In genomic region chr19:50005428-50005827, GRCh38 we compare ENCODE assay signal across 1 cellular context.
TF ChIP-seq lines count a peak whose summit lies in the region.

No MANE protein-coding gene starts in this region.

TF ChIP-seq in GM12878, 131 proteins besides CTCF, POLR2A, EP300 and RAD21 (continues in another document):
- TF ChIP-seq IRF4 (IDR thresholded peaks at IDR 0.05; ENCODE audit: low read depth, low read length) (peak; percentile 74), MXI1 (IDR thresholded peaks at IDR 0.05; ENCODE audit: low read depth, low read length) (no peak), NR2C1 (IDR thresholded peaks at IDR 0.05) (no peak), FOS (IDR thresholded peaks at IDR 0.05; ENCODE audit: borderline replicate concordance, extremely low read depth, insufficient read length) (no peak), ZNF24 (IDR thresholded peaks at IDR 0.05) (no peak), STAT1 (conservative IDR thresholded peaks at IDR 0.05) (no peak), USF2 (IDR thresholded peaks at IDR 0.05; ENCODE audit: borderline replicate concordance, low read depth, low read length) (no peak), LARP7 (IDR thresholded peaks at IDR 0.05) (no peak), RAD51 (IDR thresholded peaks at IDR 0.05) (no peak), BRCA1 (IDR thresholded peaks at IDR 0.05; ENCODE audit: low read depth, low read length) (no peak), CHD2 (IDR thresholded peaks at IDR 0.05; ENCODE audit: borderline replicate concordance, low read depth, low read length) (no peak), BHLHE40 (IDR thresholded peaks at IDR 0.05; ENCODE audit: borderline replicate concordance in 1 of 2, low read depth in 2 of 2, low read length in 1 of 2) (no peak), SRF (IDR thresholded peaks at IDR 0.05; ENCODE audit: low read depth in 2 of 2, low read length in 2 of 2) (peak; percentile 51 to 52; a peak in 3 of 4 replicates), IKZF2 (IDR thresholded peaks at IDR 0.05) (0 out of 4 replicates have a peak, but pooled peaks have one; percentile 12), HDAC6 (IDR thresholded peaks at IDR 0.05; ENCODE audit: unreplicated experiment) (no peak), ESRRA (IDR thresholded peaks at IDR 0.05; ENCODE audit: low read length) (no peak), TARDBP (IDR thresholded peaks at IDR 0.05; ENCODE audit: borderline replicate concordance) (no peak), JUNB (IDR thresholded peaks at IDR 0.05) (peak; percentile 48; the same call in 1 of the 2 replicates), BACH1 (IDR thresholded peaks at IDR 0.05; ENCODE audit: borderline replicate concordance) (no peak), ZNF384 (IDR thresholded peaks at IDR 0.05; ENCODE audit: borderline replicate concordance, low read depth, low read length) (no peak), ZNF622 (IDR thresholded peaks at IDR 0.05) (no peak), EED (IDR thresholded peaks at IDR 0.05; ENCODE audit: low read depth) (no peak), TBL1XR1 (IDR thresholded peaks at IDR 0.05; ENCODE audit: low read depth, low read length) (no peak), POU2F2 (IDR thresholded peaks at IDR 0.05; ENCODE audit: borderline replicate concordance, low read depth, low read length) (peak; percentile 79; the same call in 1 of the 3 replicates), RELA (IDR thresholded peaks at IDR 0.05; ENCODE audit: borderline replicate concordance, partially characterized antibody) (no peak), CBX5 (IDR thresholded peaks at IDR 0.05; ENCODE audit: low read depth) (no peak), HDAC2 (IDR thresholded peaks at IDR 0.05) (no peak), TCF3 (IDR thresholded peaks at IDR 0.05; ENCODE audit: borderline replicate concordance, insufficient read depth, low read depth, low read length) (no peak), SP1 (IDR thresholded peaks at IDR 0.05; ENCODE audit: low read depth, low read length) (no peak), IRF3 (IDR thresholded peaks at IDR 0.05) (no peak), PAX8 (IDR thresholded peaks at IDR 0.05) (no peak), PAX5 (IDR thresholded peaks at IDR 0.05; ENCODE audit: borderline replicate concordance, low read depth, low read length) (no peak), MTA3 (IDR thresholded peaks at IDR 0.05; ENCODE audit: borderline replicate concordance, low read length) (no peak), NR2F1 (conservative IDR thresholded peaks at IDR 0.05) (no peak), CHD1 (IDR thresholded peaks at IDR 0.05; ENCODE audit: low read depth, low read length) (no peak), CBFB (IDR thresholded peaks at IDR 0.05; ENCODE audit: low read depth) (no peak), SUZ12 (IDR thresholded peaks at IDR 0.05; ENCODE audit: unreplicated experiment) (no peak), RB1 (IDR thresholded peaks at IDR 0.05; ENCODE audit: borderline replicate concordance) (no peak), ZZZ3 (IDR thresholded peaks at IDR 0.05; ENCODE audit: control insufficient read depth, insufficient read length, low read depth) (no peak), PKNOX1 (IDR thresholded peaks at IDR 0.05) (peak; percentile 77), SMAD5 (IDR thresholded peaks at IDR 0.05; ENCODE audit: low read depth) (no peak), IKZF1 (conservative IDR thresholded peaks at IDR 0.05) (peak; percentile 29; the same call in 1 of the 2 replicates), ZSCAN29 (IDR thresholded peaks at IDR 0.05) (no peak), SREBF1 (IDR thresholded peaks at IDR 0.05; ENCODE audit: low read length) (no peak), KDM1A (IDR thresholded peaks at IDR 0.05; ENCODE audit: borderline replicate concordance) (no peak), YY1 (IDR thresholded peaks at IDR 0.05; ENCODE audit: low read depth, low read length) (0 out of 2 replicates have a peak, but pooled peaks have one; percentile 34), RCOR1 (conservative IDR thresholded peaks at IDR 0.05; ENCODE audit: low read depth, low read length) (no peak), EGR1 (IDR thresholded peaks at IDR 0.05; ENCODE audit: borderline replicate concordance in 1 of 2, low read depth in 2 of 2, low read length in 2 of 2) (no peak), EZH2 (IDR thresholded peaks at IDR 0.05; ENCODE audit: borderline replicate concordance, control insufficient read depth, low read depth, low read length) (no peak), SMC3 (IDR thresholded peaks at IDR 0.05; ENCODE audit: borderline replicate concordance, low read length) (no peak)
- TF ChIP-seq, protein P1, sequence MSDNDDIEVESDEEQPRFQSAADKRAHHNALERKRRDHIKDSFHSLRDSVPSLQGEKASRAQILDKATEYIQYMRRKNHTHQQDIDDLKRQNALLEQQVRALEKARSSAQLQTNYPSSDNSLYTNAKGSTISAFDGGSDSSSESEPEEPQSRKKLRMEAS (IDR thresholded peaks at IDR 0.05; ENCODE audit: low read depth, low read length) = no peak
- TF ChIP-seq, protein P2, sequence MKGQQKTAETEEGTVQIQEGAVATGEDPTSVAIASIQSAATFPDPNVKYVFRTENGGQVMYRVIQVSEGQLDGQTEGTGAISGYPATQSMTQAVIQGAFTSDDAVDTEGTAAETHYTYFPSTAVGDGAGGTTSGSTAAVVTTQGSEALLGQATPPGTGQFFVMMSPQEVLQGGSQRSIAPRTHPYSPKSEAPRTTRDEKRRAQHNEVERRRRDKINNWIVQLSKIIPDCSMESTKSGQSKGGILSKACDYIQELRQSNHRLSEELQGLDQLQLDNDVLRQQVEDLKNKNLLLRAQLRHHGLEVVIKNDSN (IDR thresholded peaks at IDR 0.05; ENCODE audit: borderline replicate concordance, extremely low read length, insufficient read depth, low read depth, low read length) = no peak
- TF ChIP-seq, protein P3, sequence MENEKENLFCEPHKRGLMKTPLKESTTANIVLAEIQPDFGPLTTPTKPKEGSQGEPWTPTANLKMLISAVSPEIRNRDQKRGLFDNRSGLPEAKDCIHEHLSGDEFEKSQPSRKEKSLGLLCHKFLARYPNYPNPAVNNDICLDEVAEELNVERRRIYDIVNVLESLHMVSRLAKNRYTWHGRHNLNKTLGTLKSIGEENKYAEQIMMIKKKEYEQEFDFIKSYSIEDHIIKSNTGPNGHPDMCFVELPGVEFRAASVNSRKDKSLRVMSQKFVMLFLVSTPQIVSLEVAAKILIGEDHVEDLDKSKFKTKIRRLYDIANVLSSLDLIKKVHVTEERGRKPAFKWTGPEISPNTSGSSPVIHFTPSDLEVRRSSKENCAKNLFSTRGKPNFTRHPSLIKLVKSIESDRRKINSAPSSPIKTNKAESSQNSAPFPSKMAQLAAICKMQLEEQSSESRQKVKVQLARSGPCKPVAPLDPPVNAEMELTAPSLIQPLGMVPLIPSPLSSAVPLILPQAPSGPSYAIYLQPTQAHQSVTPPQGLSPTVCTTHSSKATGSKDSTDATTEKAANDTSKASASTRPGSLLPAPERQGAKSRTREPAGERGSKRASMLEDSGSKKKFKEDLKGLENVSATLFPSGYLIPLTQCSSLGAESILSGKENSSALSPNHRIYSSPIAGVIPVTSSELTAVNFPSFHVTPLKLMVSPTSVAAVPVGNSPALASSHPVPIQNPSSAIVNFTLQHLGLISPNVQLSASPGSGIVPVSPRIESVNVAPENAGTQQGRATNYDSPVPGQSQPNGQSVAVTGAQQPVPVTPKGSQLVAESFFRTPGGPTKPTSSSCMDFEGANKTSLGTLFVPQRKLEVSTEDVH (IDR thresholded peaks at IDR 0.05; ENCODE audit: low read depth, partially characterized antibody) = no peak
- TF ChIP-seq, protein P4, sequence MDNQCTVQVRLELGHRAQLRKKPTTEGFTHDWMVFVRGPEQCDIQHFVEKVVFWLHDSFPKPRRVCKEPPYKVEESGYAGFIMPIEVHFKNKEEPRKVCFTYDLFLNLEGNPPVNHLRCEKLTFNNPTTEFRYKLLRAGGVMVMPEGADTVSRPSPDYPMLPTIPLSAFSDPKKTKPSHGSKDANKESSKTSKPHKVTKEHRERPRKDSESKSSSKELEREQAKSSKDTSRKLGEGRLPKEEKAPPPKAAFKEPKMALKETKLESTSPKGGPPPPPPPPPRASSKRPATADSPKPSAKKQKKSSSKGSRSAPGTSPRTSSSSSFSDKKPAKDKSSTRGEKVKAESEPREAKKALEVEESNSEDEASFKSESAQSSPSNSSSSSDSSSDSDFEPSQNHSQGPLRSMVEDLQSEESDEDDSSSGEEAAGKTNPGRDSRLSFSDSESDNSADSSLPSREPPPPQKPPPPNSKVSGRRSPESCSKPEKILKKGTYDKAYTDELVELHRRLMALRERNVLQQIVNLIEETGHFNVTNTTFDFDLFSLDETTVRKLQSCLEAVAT (IDR thresholded peaks at IDR 0.05) = no peak
- TF ChIP-seq, protein P5, sequence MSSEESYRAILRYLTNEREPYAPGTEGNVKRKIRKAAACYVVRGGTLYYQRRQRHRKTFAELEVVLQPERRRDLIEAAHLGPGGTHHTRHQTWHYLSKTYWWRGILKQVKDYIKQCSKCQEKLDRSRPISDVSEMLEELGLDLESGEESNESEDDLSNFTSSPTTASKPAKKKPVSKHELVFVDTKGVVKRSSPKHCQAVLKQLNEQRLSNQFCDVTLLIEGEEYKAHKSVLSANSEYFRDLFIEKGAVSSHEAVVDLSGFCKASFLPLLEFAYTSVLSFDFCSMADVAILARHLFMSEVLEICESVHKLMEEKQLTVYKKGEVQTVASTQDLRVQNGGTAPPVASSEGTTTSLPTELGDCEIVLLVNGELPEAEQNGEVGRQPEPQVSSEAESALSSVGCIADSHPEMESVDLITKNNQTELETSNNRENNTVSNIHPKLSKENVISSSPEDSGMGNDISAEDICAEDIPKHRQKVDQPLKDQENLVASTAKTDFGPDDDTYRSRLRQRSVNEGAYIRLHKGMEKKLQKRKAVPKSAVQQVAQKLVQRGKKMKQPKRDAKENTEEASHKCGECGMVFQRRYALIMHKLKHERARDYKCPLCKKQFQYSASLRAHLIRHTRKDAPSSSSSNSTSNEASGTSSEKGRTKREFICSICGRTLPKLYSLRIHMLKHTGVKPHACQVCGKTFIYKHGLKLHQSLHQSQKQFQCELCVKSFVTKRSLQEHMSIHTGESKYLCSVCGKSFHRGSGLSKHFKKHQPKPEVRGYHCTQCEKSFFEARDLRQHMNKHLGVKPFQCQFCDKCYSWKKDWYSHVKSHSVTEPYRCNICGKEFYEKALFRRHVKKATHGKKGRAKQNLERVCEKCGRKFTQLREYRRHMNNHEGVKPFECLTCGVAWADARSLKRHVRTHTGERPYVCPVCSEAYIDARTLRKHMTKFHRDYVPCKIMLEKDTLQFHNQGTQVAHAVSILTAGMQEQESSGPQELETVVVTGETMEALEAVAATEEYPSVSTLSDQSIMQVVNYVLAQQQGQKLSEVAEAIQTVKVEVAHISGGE (CRISPR knock-in tag; IDR thresholded peaks at IDR 0.05) = no peak
- TF ChIP-seq, protein P6, sequence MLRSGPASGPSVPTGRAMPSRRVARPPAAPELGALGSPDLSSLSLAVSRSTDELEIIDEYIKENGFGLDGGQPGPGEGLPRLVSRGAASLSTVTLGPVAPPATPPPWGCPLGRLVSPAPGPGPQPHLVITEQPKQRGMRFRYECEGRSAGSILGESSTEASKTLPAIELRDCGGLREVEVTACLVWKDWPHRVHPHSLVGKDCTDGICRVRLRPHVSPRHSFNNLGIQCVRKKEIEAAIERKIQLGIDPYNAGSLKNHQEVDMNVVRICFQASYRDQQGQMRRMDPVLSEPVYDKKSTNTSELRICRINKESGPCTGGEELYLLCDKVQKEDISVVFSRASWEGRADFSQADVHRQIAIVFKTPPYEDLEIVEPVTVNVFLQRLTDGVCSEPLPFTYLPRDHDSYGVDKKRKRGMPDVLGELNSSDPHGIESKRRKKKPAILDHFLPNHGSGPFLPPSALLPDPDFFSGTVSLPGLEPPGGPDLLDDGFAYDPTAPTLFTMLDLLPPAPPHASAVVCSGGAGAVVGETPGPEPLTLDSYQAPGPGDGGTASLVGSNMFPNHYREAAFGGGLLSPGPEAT (IDR thresholded peaks at IDR 0.05; ENCODE audit: low read depth) = no peak; the same call in 1 of the 2 replicates
- TF ChIP-seq, protein P7, sequence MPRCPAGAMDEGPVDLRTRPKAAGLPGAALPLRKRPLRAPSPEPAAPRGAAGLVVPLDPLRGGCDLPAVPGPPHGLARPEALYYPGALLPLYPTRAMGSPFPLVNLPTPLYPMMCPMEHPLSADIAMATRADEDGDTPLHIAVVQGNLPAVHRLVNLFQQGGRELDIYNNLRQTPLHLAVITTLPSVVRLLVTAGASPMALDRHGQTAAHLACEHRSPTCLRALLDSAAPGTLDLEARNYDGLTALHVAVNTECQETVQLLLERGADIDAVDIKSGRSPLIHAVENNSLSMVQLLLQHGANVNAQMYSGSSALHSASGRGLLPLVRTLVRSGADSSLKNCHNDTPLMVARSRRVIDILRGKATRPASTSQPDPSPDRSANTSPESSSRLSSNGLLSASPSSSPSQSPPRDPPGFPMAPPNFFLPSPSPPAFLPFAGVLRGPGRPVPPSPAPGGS (IDR thresholded peaks at IDR 0.05; ENCODE audit: borderline replicate concordance, insufficient read depth, low read depth, low read length, poor library complexity, severe bottlenecking) = no peak
